In genomic region chr21:32044205-32044874, GRCh38 we compare ENCODE assay signal across 29 cellular contexts.
"Had no signal": no experiment of that assay in that cellular context is flagged by ENCODE, and none has a peak within 500 bp of the region (broad histone marks: within the 10 kb centered on the region; RNA-seq: fewer than 3 reads in every experiment).

No MANE protein-coding gene starts in this region.

- H3K4me3 Mint-ChIP-seq: activated CD4-positive, alpha-beta T cell treated with anti-CD3 and anti-CD28 coated beads, Interleukin-2, amount 10 ng/mL, durations not matched to agents 7 days and 5 days; activated CD8-positive, alpha-beta memory T cell treated with anti-CD3 and anti-CD28 coated beads, Interleukin-2, amount 10 ng/mL, durations not matched to agents 7 days and 5 days; activated CD8-positive, alpha-beta T cell treated with anti-CD3 and anti-CD28 coated beads for 36 hours; activated T-helper 17 cell treated with anti-CD3 and anti-CD28 coated beads, Interleukin-2, amount 50 U/mL, for 72 hours; natural killer cell; stimulated activated naive CD8-positive, alpha-beta T cell treated with anti-CD3 and anti-CD28 coated beads, Interleukin-15, Interleukin-2, amounts not matched to agents 100 ng/mL and 50 ng/mL, for 24 hours had no signal

- DNase-seq: activated CD4-positive, alpha-beta T cell treated with anti-CD3 and anti-CD28 coated beads, Interleukin-2, amount 10 ng/mL, durations not matched to agents 7 days and 5 days; activated CD4-positive, CD25-positive, alpha-beta regulatory T cell treated with anti-CD3 and anti-CD28 coated beads, Interleukin-2, amount 50 U/mL, for 72 hours; activated CD8-positive, alpha-beta memory T cell treated with anti-CD3 and anti-CD28 coated beads, Interleukin-2, amount 10 ng/mL, durations not matched to agents 7 days and 5 days; activated CD8-positive, alpha-beta T cell treated with anti-CD3 and anti-CD28 coated beads for 36 hours; activated T-cell treated with anti-CD3 and anti-CD28 coated beads, Interleukin-2, amount 50 U/mL, for 1 hour; aorta; central memory CD4-positive, alpha-beta T cell; dorsolateral prefrontal cortex; heart right ventricle; left lung; natural killer cell; pancreas; psoas muscle; stimulated activated CD4-positive, alpha-beta T cell treated with anti-CD3 and anti-CD28 coated beads, Interleukin-4, amount 100 ng/mL, for 4 hours; T-helper 1 cell; uterus; WERI-Rb-1 had no signal

- H3K4me1 Mint-ChIP-seq: activated CD4-positive, alpha-beta T cell treated with anti-CD3 and anti-CD28 coated beads, Interleukin-2, amount 10 ng/mL, durations not matched to agents 7 days and 5 days; activated CD8-positive, alpha-beta memory T cell treated with anti-CD3 and anti-CD28 coated beads, Interleukin-2, amount 10 ng/mL, durations not matched to agents 7 days and 5 days; natural killer cell had no signal

- H3K27ac Mint-ChIP-seq: activated CD4-positive, alpha-beta T cell treated with anti-CD3 and anti-CD28 coated beads, Interleukin-2, amount 10 ng/mL, durations not matched to agents 7 days and 5 days; activated CD8-positive, alpha-beta memory T cell treated with anti-CD3 and anti-CD28 coated beads, Interleukin-2, amount 10 ng/mL, durations not matched to agents 7 days and 5 days; activated CD8-positive, alpha-beta T cell treated with anti-CD3 and anti-CD28 coated beads for 36 hours; activated naive CD4-positive, alpha-beta T cell treated with anti-CD3 and anti-CD28 coated beads, Interleukin-2, amount 50 U/mL, for 72 hours; activated T-helper 17 cell treated with anti-CD3 and anti-CD28 coated beads, Interleukin-2, amount 50 U/mL, for 72 hours; natural killer cell; stimulated activated naive CD8-positive, alpha-beta T cell treated with anti-CD3 and anti-CD28 coated beads, Interleukin-15, Interleukin-2, amounts not matched to agents 100 ng/mL and 50 ng/mL, for 24 hours had no signal

- ATAC-seq: activated CD8-positive, alpha-beta memory T cell treated with anti-CD3 and anti-CD28 coated beads, Interleukin-2, amount 10 ng/mL, durations not matched to agents 7 days and 5 days; activated CD8-positive, alpha-beta T cell treated with anti-CD3 and anti-CD28 coated beads for 36 hours; activated naive CD4-positive, alpha-beta T cell treated with anti-CD3 and anti-CD28 coated beads, Interleukin-2, amount 50 U/mL, for 72 hours; activated T-helper 17 cell treated with anti-CD3 and anti-CD28 coated beads, Interleukin-2, amount 50 U/mL, for 72 hours; left lung; pancreas; psoas muscle had no signal

- H3K27ac ChIP-seq: epithelial cell of prostate, heart right ventricle, left lung, neutrophil, pancreas, psoas muscle, right atrium auricular region, suprapubic skin, tibial nerve, uterus, WERI-Rb-1 had no signal

- H3K27me3 ChIP-seq: dorsolateral prefrontal cortex, heart right ventricle, left lung, neutrophil, pancreas, right atrium auricular region, suprapubic skin, tibial nerve, uterus had no signal

- H3K4me1 ChIP-seq: heart right ventricle, left lung, pancreas, psoas muscle, right atrium auricular region, suprapubic skin, tibial nerve, uterus had no signal

- FAIRE-seq: colon, keratinocyte, pancreas, TTC549 had no signal

- H3K36me3 Mint-ChIP-seq: activated CD8-positive, alpha-beta memory T cell treated with anti-CD3 and anti-CD28 coated beads, Interleukin-2, amount 10 ng/mL, durations not matched to agents 7 days and 5 days; natural killer cell had no signal

- H3K9me3 Mint-ChIP-seq: activated T-helper 17 cell treated with anti-CD3 and anti-CD28 coated beads, Interleukin-2, amount 50 U/mL, for 72 hours had no signal

- H3K9me3 ChIP-seq: neutrophil, pancreas, psoas muscle, right atrium auricular region, suprapubic skin, uterus had no signal

- H3K4me3 ChIP-seq: dorsolateral prefrontal cortex, heart right ventricle, left lung, lung, pancreas, psoas muscle, right atrium auricular region, suprapubic skin, tibial nerve, uterus had no signal

- H3K36me3 ChIP-seq: heart right ventricle, left lung, neutrophil, pancreas, right atrium auricular region, suprapubic skin, tibial nerve, uterus, WERI-Rb-1 had no signal
